25 cellular contexts compared by ENCODE assay signal in genomic region chr12:125356111-125356510, GRCh38.
"Had no signal": no experiment of that assay in that cellular context is flagged by ENCODE, and none has a peak within 500 bp of the region (broad histone marks: within the 10 kb centered on the region; RNA-seq: fewer than 3 reads in every experiment).

No MANE protein-coding gene starts in this region.

- FAIRE-seq: endometrium, islet of Langerhans, keratinocyte had no signal

- DNase-seq: colonic mucosa; cortex of kidney; effector CD8-positive, alpha-beta T cell; effector memory CD8-positive, alpha-beta T cell; erythroblast; esophagus squamous epithelium; foreskin fibroblast; foreskin melanocyte; gastrocnemius medialis; glutamatergic neuron; head of caudate nucleus; heart right ventricle; hippocampal formation; left cardiac atrium; left lung; left ventricle myocardium superior; lower lobe of right lung; mesenchymal stem cell; mucosa of descending colon; naive B cell had no signal

- H3K4me3 ChIP-seq: colonic mucosa, esophagus squamous epithelium, gastrocnemius medialis, heart right ventricle, left lung, lower lobe of right lung, mucosa of descending colon had no signal

- H3K27ac ChIP-seq: colonic mucosa, epithelial cell of prostate, esophagus squamous epithelium, gastrocnemius medialis, heart right ventricle, left lung, lower lobe of right lung had no signal

- H3K9me3 ChIP-seq: colonic mucosa, gastrocnemius medialis, lower lobe of right lung, mucosa of descending colon had no signal

- H3K4me1 ChIP-seq: colonic mucosa, esophagus squamous epithelium, gastrocnemius medialis, heart right ventricle, left lung, lower lobe of right lung had no signal

- ATAC-seq: effector memory CD8-positive, alpha-beta T cell; esophagus mucosa; gastrocnemius medialis; heart right ventricle; left cardiac atrium; left lung; left ventricle myocardium superior; lower lobe of right lung; mucosa of descending colon had no signal

- H3K27me3 ChIP-seq: colonic mucosa, gastrocnemius medialis had no signal

- H3K36me3 ChIP-seq: colonic mucosa, esophagus squamous epithelium, gastrocnemius medialis, heart right ventricle, left lung, lower lobe of right lung had no signal
